In the genomic region with DNA sequence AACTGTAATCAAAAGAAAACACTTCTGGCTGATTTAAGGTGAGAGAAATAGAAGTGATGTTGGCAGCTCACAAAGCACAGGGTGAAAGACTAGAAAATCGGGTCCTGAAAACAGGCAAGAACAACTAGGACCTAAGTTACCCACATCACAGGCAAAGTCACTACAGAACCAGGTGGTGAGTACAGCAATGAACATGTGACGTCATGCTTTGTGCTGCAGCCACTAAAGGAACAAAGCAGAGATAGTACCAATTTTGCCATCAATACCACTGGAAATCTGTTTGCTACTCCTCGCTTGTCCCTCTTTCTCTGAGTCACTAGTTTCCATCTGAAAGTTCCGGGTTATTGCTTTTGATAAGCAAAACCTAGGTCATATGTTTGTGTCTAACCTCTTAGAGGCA, we compare ENCODE assay signal across 23 cellular contexts.
"Had no signal": no experiment of that assay in that cellular context is flagged by ENCODE, and none has a peak within 500 bp of the region (broad histone marks: within the 10 kb centered on the region; RNA-seq: fewer than 3 reads in every experiment).

No MANE protein-coding gene starts in this region.

- H3K36me3 ChIP-seq: left ventricle myocardium inferior, ovary, right atrium auricular region, spleen, suprapubic skin, thoracic aorta, tibial artery, upper lobe of right lung had no signal

- H3K4me3 ChIP-seq: left ventricle myocardium inferior, lung, ovary, right atrium auricular region, skin epidermis, spleen, suprapubic skin, thoracic aorta, tibial artery, upper lobe of right lung had no signal

- H3K27ac ChIP-seq: left ventricle myocardium inferior, ovary, right atrium auricular region, skin epidermis, spleen, suprapubic skin, thoracic aorta, tibial artery, upper lobe of right lung had no signal

- ATAC-seq: naive thymus-derived CD4-positive, alpha-beta T cell; natural killer cell treated with Interleukin-12 subunit alpha and Interleukin-12 subunit beta and Interleukin-15 and Interleukin-18, amount 100 ng/mL, for 72 hours; sciatic nerve; stimulated activated effector memory CD8-positive, alpha-beta T cell treated with anti-CD3 and anti-CD28 coated beads, Interleukin-12 subunit alpha, Interleukin-12 subunit beta, amount 100 ng/mL, for 72 hours; upper lobe of right lung had no signal

- H3K27me3 ChIP-seq: ovary, right atrium auricular region, spleen, suprapubic skin, tibial artery, upper lobe of right lung had no signal

- DNase-seq: hypothalamus; immature natural killer cell; kidney; left ventricle myocardium inferior; mesendoderm; naive thymus-derived CD4-positive, alpha-beta T cell; ovary; spleen; stimulated activated CD4-positive, alpha-beta T cell treated with anti-CD3 and anti-CD28 coated beads, Interleukin-4, amount 100 ng/mL, for 24 hours; stimulated activated naive CD4-positive, alpha-beta T cell; tibial artery; trophoblast cell; upper lobe of right lung had no signal

- FAIRE-seq: islet of Langerhans, kidney, urothelium cell line had no signal

- H3K9me3 ChIP-seq: ovary, right atrium auricular region, suprapubic skin, thoracic aorta, tibial artery, upper lobe of right lung had no signal

- H3K4me1 ChIP-seq: left ventricle myocardium inferior, right atrium auricular region, spleen, suprapubic skin, tibial artery, upper lobe of right lung had no signal
